ENCODE assay signal across 8 cellular contexts in genomic region chr9:75001719-75002421, GRCh38. TPM values are rescaled to one million over a fixed set of nuclear protein-coding genes. Genes with fewer than 3 reads are reported as not detected.
A peak's percentile ranks its signal among the peaks of the same experiment; 100 is the strongest.
DNase-seq lines count a peak whose midpoint lies in the region; ATAC-seq and TF ChIP-seq lines count a peak whose summit lies in the region.

No MANE protein-coding gene starts in this region.

- no peaks in the 10 kb centered on the region for H3K36me3 ChIP-seq in adrenal gland (replicated peaks in 1 of 2)

- no peaks in the 10 kb centered on the region for H3K27me3 ChIP-seq in adrenal gland

- DNase-seq in DMS153 (lab: John Stamatoyannopoulos, UW): peak; percentile 49
- peak; percentile 35 for DNase-seq in NCI-H2196 treated with DMSO at 0.1 percent for 48 hours (lab: John Stamatoyannopoulos, UW; ENCODE audit: unreplicated experiment)
- DNase-seq in adrenal gland: peak in 2 of 7 donors; percentile 7 to 11
- no peak for DNase-seq in left cardiac atrium
- peak; percentile 67 for DNase-seq in pulmonary artery endothelial cell (ENCODE audit: low read depth, low spot score)
- DNase-seq in activated CD4-positive, CD25-positive, alpha-beta regulatory T cell treated with anti-CD3 and anti-CD28 coated beads, Interleukin-2, amount 50 U/mL, for 72 hours: no peak

- ATAC-seq in GM19324 (IDR thresholded peaks at IDR 0.05; ENCODE audit: low FRiP score, unreplicated experiment) (peak; percentile 85), HG03159 (IDR thresholded peaks at IDR 0.05; ENCODE audit: unreplicated experiment) (peak; percentile 82), left cardiac atrium (peak; percentile 78 to 86)

- no peak overlapping the region for H3K27ac ChIP-seq in adrenal gland

- no peak overlapping the region for H3K4me3 ChIP-seq in adrenal gland

- H3K4me1 ChIP-seq in adrenal gland (replicated peaks in 1 of 2): no peaks in the 10 kb centered on the region

- TF ChIP-seq CTCF in adrenal gland (IDR thresholded peaks at IDR 0.05): peak; percentile 75 to 85 (median 82)

- intact Hi-C loops in adrenal gland (cut with DNase I) (loop anchor here (2.0 to 5.0 kb wide), 2 partner anchors 227 to 230 kb away; no protein-coding TSS in a partner anchor), left cardiac atrium (cut with DNase I) (loop anchor here (1.0 to 2.0 kb wide), 2 partner anchors 225 to 226 kb away; no protein-coding TSS in a partner anchor)

- TF ChIP-seq POLR2A in adrenal gland (IDR thresholded peaks at IDR 0.05): peak in 1 of 2 donors; percentile 11

- no peaks in the 10 kb centered on the region for H3K9me3 ChIP-seq in adrenal gland (replicated peaks in 1 of 3)

- WGBS in adrenal gland, 4 donors: 59 to 61% (median 60%) methylated on average over 4 of the region's 4 CpGs

RNA-seq across cellular contexts. Expression of gene CARNMT1, which starts 26.2 kb away (rescaled TPM):
- total RNA-seq in adrenal gland (10 to 100 TPM; 11.3 to 76.8 (median 16.8) TPM), left cardiac atrium (10 to 100 TPM; 13.4 to 13.5 TPM), pulmonary artery endothelial cell (24.0 and 33.9 TPM in 2 replicates)
- 10 to 100 TPM in 1 of 3 donors, 1 to 10 TPM in 2; 3.3 to 13.4 (median 4.1) TPM for polyA plus RNA-seq in adrenal gland

RNA-seq across cellular contexts. Expression of gene C9orf40, which starts 49.2 kb away (rescaled TPM):
- total RNA-seq in adrenal gland (1 to 10 TPM; 1.4 to 4.6 (median 2.5) TPM), left cardiac atrium (1 to 10 TPM; 2.6 to 4.5 TPM), pulmonary artery endothelial cell (3.0 and 4.8 TPM in 2 replicates)
- 1 to 10 TPM; 1.4 to 2.6 (median 1.8) TPM for polyA plus RNA-seq in adrenal gland

Comparison
In these comparisons a context has a peak if more than half of its experiments do, and no peak if none do; other contexts are left out.
1. DNase-seq: peak in DMS153 (single experiment), NCI-H2196 treated with DMSO at 0.1 percent for 48 hours (single experiment) and pulmonary artery endothelial cell (single experiment); none in left cardiac atrium (single experiment) and activated CD4-positive, CD25-positive, alpha-beta regulatory T cell treated with anti-CD3 and anti-CD28 coated beads, Interleukin-2, amount 50 U/mL, for 72 hours (single experiment).
2. Peak in every context shown above with its lines, with median percentiles within 50 percentile points of each other: ATAC-seq.